Comparison of ENCODE assay signal across 1 cellular context in the genomic region with DNA sequence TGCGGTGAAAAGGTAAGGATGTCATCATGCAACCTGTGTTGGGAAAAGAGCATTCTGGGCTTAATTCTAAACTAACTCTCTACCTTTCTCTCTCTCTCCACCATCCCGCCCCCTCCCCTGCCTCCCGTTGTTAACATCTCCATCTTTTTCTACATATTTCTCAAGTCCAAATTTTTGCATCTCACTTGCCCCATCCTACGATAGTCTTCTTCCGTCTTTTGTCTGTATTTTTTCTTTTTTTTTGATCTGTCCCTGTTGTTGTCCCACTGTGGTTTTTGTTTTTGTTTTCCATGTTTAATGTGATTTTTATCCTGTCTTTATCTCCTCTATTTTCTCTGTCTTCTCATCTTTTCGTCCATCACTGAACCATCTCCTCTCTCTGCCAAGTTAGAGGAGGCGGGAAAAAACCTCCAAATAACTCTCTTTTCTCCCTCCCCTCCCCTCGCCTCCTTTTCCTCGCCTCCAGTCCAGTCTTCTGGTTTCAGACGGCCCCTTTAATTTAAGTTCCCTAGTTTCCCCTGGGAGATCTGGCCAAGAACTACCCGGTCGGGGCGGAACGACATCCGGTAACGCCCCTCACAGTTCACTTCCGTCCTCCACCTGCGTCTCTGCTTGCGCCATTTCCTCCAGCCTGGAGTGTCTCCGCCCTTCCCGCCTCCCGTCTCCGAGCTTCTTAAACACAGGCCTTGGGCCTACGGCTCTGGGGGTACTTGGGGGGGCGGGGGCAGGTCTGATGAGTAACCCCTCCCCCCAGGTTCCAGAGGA.
A peak's percentile ranks its signal among the peaks of the same experiment; 100 is the strongest.
TF ChIP-seq lines count a peak whose summit lies in the region.

A gene with protein sequence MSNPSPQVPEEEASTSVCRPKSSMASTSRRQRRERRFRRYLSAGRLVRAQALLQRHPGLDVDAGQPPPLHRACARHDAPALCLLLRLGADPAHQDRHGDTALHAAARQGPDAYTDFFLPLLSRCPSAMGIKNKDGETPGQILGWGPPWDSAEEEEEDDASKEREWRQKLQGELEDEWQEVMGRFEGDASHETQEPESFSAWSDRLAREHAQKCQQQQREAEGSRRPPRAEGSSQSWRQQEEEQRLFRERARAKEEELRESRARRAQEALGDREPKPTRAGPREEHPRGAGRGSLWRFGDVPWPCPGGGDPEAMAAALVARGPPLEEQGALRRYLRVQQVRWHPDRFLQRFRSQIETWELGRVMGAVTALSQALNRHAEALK (plus strand): TSS at position 647 of the 765 bp plus-strand sequence. CDS start 87 bp downstream, at position 734.

TF ChIP-seq in HEK293, 187 proteins besides CTCF, POLR2A, EP300 and RAD21 (continued from another document and continues in another):
- TF ChIP-seq, protein P1, sequence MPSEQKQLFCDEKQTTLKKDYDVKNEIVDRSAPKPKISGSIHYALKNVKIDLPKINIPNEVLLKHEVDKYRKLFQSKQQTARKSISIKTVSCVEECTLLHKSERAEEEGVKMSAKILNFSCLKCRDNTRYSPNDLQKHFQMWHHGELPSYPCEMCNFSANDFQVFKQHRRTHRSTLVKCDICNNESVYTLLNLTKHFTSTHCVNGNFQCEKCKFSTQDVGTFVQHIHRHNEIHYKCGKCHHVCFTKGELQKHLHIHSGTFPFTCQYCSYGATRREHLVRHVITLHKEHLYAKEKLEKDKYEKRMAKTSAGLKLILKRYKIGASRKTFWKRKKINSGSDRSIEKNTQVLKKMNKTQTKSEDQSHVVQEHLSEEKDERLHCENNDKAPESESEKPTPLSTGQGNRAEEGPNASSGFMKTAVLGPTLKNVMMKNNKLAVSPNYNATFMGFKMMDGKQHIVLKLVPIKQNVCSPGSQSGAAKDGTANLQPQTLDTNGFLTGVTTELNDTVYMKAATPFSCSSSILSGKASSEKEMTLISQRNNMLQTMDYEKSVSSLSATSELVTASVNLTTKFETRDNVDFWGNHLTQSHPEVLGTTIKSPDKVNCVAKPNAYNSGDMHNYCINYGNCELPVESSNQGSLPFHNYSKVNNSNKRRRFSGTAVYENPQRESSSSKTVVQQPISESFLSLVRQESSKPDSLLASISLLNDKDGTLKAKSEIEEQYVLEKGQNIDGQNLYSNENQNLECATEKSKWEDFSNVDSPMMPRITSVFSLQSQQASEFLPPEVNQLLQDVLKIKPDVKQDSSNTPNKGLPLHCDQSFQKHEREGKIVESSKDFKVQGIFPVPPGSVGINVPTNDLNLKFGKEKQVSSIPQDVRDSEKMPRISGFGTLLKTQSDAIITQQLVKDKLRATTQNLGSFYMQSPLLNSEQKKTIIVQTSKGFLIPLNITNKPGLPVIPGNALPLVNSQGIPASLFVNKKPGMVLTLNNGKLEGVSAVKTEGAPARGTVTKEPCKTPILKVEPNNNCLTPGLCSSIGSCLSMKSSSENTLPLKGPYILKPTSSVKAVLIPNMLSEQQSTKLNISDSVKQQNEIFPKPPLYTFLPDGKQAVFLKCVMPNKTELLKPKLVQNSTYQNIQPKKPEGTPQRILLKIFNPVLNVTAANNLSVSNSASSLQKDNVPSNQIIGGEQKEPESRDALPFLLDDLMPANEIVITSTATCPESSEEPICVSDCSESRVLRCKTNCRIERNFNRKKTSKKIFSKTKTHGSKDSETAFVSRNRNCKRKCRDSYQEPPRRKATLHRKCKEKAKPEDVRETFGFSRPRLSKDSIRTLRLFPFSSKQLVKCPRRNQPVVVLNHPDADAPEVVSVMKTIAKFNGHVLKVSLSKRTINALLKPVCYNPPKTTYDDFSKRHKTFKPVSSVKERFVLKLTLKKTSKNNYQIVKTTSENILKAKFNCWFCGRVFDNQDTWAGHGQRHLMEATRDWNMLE (tag by site-specific recombination; conservative IDR thresholded peaks at IDR 0.05; ENCODE audit: low read depth), result peak; percentile 90
- no peak for TF ChIP-seq ZNF624 (tag by site-specific recombination; IDR thresholded peaks at IDR 0.05)
- TF ChIP-seq SETDB1 (IDR thresholded peaks at IDR 0.05; ENCODE audit: insufficient read length, low read length), result no peak
- TF ChIP-seq, protein P2, sequence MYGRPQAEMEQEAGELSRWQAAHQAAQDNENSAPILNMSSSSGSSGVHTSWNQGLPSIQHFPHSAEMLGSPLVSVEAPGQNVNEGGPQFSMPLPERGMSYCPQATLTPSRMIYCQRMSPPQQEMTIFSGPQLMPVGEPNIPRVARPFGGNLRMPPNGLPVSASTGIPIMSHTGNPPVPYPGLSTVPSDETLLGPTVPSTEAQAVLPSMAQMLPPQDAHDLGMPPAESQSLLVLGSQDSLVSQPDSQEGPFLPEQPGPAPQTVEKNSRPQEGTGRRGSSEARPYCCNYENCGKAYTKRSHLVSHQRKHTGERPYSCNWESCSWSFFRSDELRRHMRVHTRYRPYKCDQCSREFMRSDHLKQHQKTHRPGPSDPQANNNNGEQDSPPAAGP (tag by site-specific recombination; IDR thresholded peaks at IDR 0.05), result peak; percentile 91
- no peak; the same call in 1 of the 2 replicates for TF ChIP-seq ZNF701 (tag by site-specific recombination; IDR thresholded peaks at IDR 0.05)
- TF ChIP-seq, protein P3, sequence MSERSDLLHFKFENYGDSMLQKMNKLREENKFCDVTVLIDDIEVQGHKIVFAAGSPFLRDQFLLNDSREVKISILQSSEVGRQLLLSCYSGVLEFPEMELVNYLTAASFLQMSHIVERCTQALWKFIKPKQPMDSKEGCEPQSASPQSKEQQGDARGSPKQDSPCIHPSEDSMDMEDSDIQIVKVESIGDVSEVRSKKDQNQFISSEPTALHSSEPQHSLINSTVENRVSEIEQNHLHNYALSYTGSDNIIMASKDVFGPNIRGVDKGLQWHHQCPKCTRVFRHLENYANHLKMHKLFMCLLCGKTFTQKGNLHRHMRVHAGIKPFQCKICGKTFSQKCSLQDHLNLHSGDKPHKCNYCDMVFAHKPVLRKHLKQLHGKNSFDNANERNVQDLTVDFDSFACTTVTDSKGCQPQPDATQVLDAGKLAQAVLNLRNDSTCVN (tag by site-specific recombination; optimal IDR thresholded peaks at IDR 0.05), result peak; percentile 20
- TF ChIP-seq TRIM28 (IDR thresholded peaks at IDR 0.05; ENCODE audit: borderline replicate concordance, low read length), result no peak
- no peak for TF ChIP-seq ZNF416 (tag by site-specific recombination; IDR thresholded peaks at IDR 0.05)
- no peak for TF ChIP-seq ZNF670 (tag by site-specific recombination; IDR thresholded peaks at IDR 0.05; ENCODE audit: low read depth)
- TF ChIP-seq, protein P4, sequence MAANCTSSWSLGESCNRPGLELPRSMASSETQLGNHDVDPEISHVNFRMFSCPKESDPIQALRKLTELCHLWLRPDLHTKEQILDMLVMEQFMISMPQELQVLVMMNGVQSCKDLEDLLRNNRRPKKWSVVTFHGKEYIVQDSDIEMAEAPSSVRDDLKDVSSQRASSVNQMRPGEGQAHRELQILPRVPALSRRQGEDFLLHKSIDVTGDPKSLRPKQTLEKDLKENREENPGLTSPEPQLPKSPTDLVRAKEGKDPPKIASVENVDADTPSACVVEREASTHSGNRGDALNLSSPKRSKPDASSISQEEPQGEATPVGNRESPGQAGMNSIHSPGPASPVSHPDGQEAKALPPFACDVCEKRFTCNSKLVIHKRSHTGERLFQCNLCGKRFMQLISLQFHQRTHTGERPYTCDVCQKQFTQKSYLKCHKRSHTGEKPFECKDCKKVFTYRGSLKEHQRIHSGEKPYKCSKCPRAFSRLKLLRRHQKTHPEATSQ (tag by site-specific recombination; IDR thresholded peaks at IDR 0.05), result peak; percentile 55; the same call in 1 of the 2 replicates
- peak; percentile 24 for TF ChIP-seq ZNF654 (tag by site-specific recombination; IDR thresholded peaks at IDR 0.05; ENCODE audit: low read depth)
- no peak for TF ChIP-seq ZNF510 (tag by site-specific recombination; IDR thresholded peaks at IDR 0.05; ENCODE audit: insufficient replicate concordance)
- TF ChIP-seq, protein P5, sequence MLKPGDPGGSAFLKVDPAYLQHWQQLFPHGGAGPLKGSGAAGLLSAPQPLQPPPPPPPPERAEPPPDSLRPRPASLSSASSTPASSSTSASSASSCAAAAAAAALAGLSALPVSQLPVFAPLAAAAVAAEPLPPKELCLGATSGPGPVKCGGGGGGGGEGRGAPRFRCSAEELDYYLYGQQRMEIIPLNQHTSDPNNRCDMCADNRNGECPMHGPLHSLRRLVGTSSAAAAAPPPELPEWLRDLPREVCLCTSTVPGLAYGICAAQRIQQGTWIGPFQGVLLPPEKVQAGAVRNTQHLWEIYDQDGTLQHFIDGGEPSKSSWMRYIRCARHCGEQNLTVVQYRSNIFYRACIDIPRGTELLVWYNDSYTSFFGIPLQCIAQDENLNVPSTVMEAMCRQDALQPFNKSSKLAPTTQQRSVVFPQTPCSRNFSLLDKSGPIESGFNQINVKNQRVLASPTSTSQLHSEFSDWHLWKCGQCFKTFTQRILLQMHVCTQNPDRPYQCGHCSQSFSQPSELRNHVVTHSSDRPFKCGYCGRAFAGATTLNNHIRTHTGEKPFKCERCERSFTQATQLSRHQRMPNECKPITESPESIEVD (tag by site-specific recombination; IDR thresholded peaks at IDR 0.05), result no peak
- no peak for TF ChIP-seq ZNF174 (tag by site-specific recombination; IDR thresholded peaks at IDR 0.05)
- TF ChIP-seq ZNF248 (tag by site-specific recombination; IDR thresholded peaks at IDR 0.05), result no peak
- TF ChIP-seq ZNF843 (tag by site-specific recombination; IDR thresholded peaks at IDR 0.05), result peak; percentile 37; the same call in 1 of the 2 replicates
- TF ChIP-seq ZFP69B (tag by site-specific recombination; IDR thresholded peaks at IDR 0.05), result peak; percentile 92
- TF ChIP-seq ZNF202 (tag by site-specific recombination; IDR thresholded peaks at IDR 0.05; ENCODE audit: borderline replicate concordance), result no peak
- TF ChIP-seq ZNF19 (tag by site-specific recombination; IDR thresholded peaks at IDR 0.05; ENCODE audit: low read depth), result no peak
- peak; percentile 32; the same call in 1 of the 2 replicates for TF ChIP-seq BCL11B (tag by site-specific recombination; IDR thresholded peaks at IDR 0.05; ENCODE audit: low read depth)
- 0 out of 2 replicates have a peak, but pooled peaks have one; percentile 35 for TF ChIP-seq ZFP37 (tag by site-specific recombination; IDR thresholded peaks at IDR 0.05)
- TF ChIP-seq ZNF341 (tag by site-specific recombination; IDR thresholded peaks at IDR 0.05; ENCODE audit: low read depth), result peak; percentile 50; the same call in 1 of the 2 replicates
- TF ChIP-seq, protein P6, sequence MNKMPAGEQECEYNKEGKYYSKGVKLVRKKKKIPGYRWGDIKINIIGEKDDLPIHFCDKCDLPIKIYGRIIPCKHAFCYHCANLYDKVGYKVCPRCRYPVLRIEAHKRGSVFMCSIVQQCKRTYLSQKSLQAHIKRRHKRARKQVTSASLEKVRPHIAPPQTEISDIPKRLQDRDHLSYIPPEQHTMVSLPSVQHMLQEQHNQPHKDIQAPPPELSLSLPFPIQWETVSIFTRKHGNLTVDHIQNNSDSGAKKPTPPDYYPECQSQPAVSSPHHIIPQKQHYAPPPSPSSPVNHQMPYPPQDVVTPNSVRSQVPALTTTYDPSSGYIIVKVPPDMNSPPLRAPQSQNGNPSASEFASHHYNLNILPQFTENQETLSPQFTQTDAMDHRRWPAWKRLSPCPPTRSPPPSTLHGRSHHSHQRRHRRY (tag by site-specific recombination; IDR thresholded peaks at IDR 0.05), result no peak
- TF ChIP-seq ZNF311 (tag by site-specific recombination; IDR thresholded peaks at IDR 0.05; ENCODE audit: borderline replicate concordance), result no peak
- TF ChIP-seq ZXDB (tag by site-specific recombination; IDR thresholded peaks at IDR 0.05), result peak; percentile 86
- TF ChIP-seq SALL2 (tag by site-specific recombination; IDR thresholded peaks at IDR 0.05; ENCODE audit: borderline replicate concordance), result no peak
- no peak for TF ChIP-seq ZNF777 (tag by site-specific recombination; IDR thresholded peaks at IDR 0.05; ENCODE audit: borderline replicate concordance)
- peak; percentile 77 for TF ChIP-seq IKZF3 (tag by site-specific recombination; IDR thresholded peaks at IDR 0.05)
- TF ChIP-seq ZNF530 (tag by site-specific recombination; IDR thresholded peaks at IDR 0.05; ENCODE audit: low read depth), result no peak
- TF ChIP-seq ZNF335 (tag by site-specific recombination; conservative IDR thresholded peaks at IDR 0.05), result peak; percentile 83
- no peak for TF ChIP-seq ZNF175 (tag by site-specific recombination; IDR thresholded peaks at IDR 0.05)
- TF ChIP-seq ZNF354C (tag by site-specific recombination; IDR thresholded peaks at IDR 0.05; ENCODE audit: borderline replicate concordance, low read depth), result no peak
- peak; percentile 78 for TF ChIP-seq WT1 (tag by site-specific recombination; IDR thresholded peaks at IDR 0.05)
- no peak for TF ChIP-seq ZNF112 (tag by site-specific recombination; IDR thresholded peaks at IDR 0.05)
- TF ChIP-seq ZNF426 (tag by site-specific recombination; IDR thresholded peaks at IDR 0.05), result no peak
- TF ChIP-seq ZNF521 (tag by site-specific recombination; IDR thresholded peaks at IDR 0.05), result no peak
- TF ChIP-seq PRDM1 (tag by site-specific recombination; IDR thresholded peaks at IDR 0.05), result peak; percentile 90
- TF ChIP-seq, protein P7, sequence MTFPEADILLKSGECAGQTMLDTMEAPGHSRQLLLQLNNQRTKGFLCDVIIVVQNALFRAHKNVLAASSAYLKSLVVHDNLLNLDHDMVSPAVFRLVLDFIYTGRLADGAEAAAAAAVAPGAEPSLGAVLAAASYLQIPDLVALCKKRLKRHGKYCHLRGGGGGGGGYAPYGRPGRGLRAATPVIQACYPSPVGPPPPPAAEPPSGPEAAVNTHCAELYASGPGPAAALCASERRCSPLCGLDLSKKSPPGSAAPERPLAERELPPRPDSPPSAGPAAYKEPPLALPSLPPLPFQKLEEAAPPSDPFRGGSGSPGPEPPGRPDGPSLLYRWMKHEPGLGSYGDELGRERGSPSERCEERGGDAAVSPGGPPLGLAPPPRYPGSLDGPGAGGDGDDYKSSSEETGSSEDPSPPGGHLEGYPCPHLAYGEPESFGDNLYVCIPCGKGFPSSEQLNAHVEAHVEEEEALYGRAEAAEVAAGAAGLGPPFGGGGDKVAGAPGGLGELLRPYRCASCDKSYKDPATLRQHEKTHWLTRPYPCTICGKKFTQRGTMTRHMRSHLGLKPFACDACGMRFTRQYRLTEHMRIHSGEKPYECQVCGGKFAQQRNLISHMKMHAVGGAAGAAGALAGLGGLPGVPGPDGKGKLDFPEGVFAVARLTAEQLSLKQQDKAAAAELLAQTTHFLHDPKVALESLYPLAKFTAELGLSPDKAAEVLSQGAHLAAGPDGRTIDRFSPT (tag by site-specific recombination; IDR thresholded peaks at IDR 0.05), result no peak
- TF ChIP-seq ZNF660 (tag by site-specific recombination; IDR thresholded peaks at IDR 0.05), result peak; percentile 93
- TF ChIP-seq BCL11A (tag by site-specific recombination; IDR thresholded peaks at IDR 0.05; ENCODE audit: low read depth), result no peak
- TF ChIP-seq SP3 (tag by site-specific recombination; IDR thresholded peaks at IDR 0.05), result peak; percentile 99
- TF ChIP-seq, protein P8, sequence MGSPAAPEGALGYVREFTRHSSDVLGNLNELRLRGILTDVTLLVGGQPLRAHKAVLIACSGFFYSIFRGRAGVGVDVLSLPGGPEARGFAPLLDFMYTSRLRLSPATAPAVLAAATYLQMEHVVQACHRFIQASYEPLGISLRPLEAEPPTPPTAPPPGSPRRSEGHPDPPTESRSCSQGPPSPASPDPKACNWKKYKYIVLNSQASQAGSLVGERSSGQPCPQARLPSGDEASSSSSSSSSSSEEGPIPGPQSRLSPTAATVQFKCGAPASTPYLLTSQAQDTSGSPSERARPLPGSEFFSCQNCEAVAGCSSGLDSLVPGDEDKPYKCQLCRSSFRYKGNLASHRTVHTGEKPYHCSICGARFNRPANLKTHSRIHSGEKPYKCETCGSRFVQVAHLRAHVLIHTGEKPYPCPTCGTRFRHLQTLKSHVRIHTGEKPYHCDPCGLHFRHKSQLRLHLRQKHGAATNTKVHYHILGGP (tag by site-specific recombination; IDR thresholded peaks at IDR 0.05), result no peak
- TF ChIP-seq ZNF350 (tag by site-specific recombination; IDR thresholded peaks at IDR 0.05), result no peak
- no peak for TF ChIP-seq ZNF529 (tag by site-specific recombination; IDR thresholded peaks at IDR 0.05; ENCODE audit: insufficient replicate concordance)
